Comparison of ENCODE assay signal across 15 cellular contexts in the genomic region with DNA sequence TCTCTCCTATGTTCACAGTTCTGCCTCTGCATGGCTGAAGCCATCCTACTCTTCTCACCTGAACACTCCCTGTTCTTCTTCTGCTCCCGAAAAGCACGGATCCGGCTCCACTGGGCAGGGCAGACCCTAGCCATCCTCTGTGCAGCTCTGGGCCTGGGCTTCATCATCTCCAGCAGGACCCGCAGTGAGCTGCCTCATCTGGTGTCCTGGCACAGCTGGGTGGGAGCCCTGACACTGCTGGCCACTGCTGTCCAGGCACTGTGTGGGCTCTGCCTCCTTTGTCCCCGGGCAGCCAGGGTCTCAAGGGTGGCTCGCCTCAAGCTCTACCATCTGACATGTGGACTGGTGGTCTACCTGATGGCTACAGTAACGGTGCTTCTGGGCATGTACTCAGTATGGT. TPM values are rescaled to one million over a fixed set of nuclear protein-coding genes. Genes with fewer than 3 reads are reported as not detected.
DNase-seq lines count a peak whose midpoint lies in the region; ATAC-seq and TF ChIP-seq lines count a peak whose summit lies in the region.
"Had no signal": no experiment of that assay in that cellular context is flagged by ENCODE, and none has a peak within 500 bp of the region (broad histone marks: within the 10 kb centered on the region; RNA-seq: fewer than 3 reads in every experiment).

No MANE protein-coding gene starts in this region.

- peak overlapping the region; percentile 85 for H3K27ac Mint-ChIP-seq in CD8-positive, alpha-beta T cell
- no peak overlapping the region for H3K27ac Mint-ChIP-seq in activated T-helper 2 cell treated with anti-CD3 and anti-CD28 coated beads, Interferon-gamma antibody, Interleukin-2, Interleukin-4, amounts not matched to agents 10 μg/mL and 5 μg/mL and 100 μg/mL, durations not matched to agents 14 hours and 24 hours and 36 hours
- peak overlapping the region in 1 of 6 donors; percentile 23 for H3K27ac Mint-ChIP-seq in naive B cell

- H3K9ac ChIP-seq in BLaER1 (peak overlapping the region; percentile 77; the same call in 1 of the 2 replicates), GM23248 (no peak overlapping the region)

- H3K4me3 ChIP-seq in BLaER1 (no peak overlapping the region), GM23248 (no peak overlapping the region)
- no peak overlapping the region for H3K4me3 ChIP-seq in CD8-positive, alpha-beta T cell (ENCODE audit: low read depth, low read length)

- H3K4me2 ChIP-seq in BLaER1 (peak overlapping the region; percentile 94; the same call in 1 of the 2 replicates), GM23248 (ENCODE audit: unreplicated experiment) (no peak overlapping the region)

- H2AFZ ChIP-seq in GM23248 = no peak overlapping the region

- CTCF ChIA-PET in CD8-positive, alpha-beta T cell (lab: Charles Lee) = interaction anchor here (1.0 to 43.6 kb wide), 6 partner anchors 6 to 97 kb away, joined by 3 to 1903 read pairs (median 344); partner anchors contain the start of genes AMIGO1, ATXN7L2, CYB561D1 and GNAI3

- H3K9me3 ChIP-seq in BLaER1 = no peaks in the 10 kb centered on the region
- H3K9me3 ChIP-seq in CD8-positive, alpha-beta T cell (ENCODE audit: low read length) = no peaks in the 10 kb centered on the region
- no peaks in the 10 kb centered on the region for H3K9me3 ChIP-seq in GM23248 (ENCODE audit: low read depth)
- H3K9me3 ChIP-seq: BE2C, gastroesophageal sphincter had no signal

- H3K27me3 ChIP-seq in BLaER1 (no peaks in the 10 kb centered on the region), GM23248 (replicated peaks; ENCODE audit: insufficient read depth) (no peaks in the 10 kb centered on the region)
- no peaks in the 10 kb centered on the region for H3K27me3 ChIP-seq in CD8-positive, alpha-beta T cell (ENCODE audit: insufficient read depth, low read length)
- H3K27me3 ChIP-seq: BE2C, gastroesophageal sphincter had no signal

- intact Hi-C loops in CD8-positive, alpha-beta T cell (cut with DNase I, micrococcal nuclease) = loop anchor here in 1 of 2 experiments (2.0 kb wide), 1 partner anchor 843 kb away; the partner anchor contains the start of gene RBM15
- intact Hi-C loops in activated T-helper 2 cell treated with anti-CD3 and anti-CD28 coated beads, Interferon-gamma antibody, Interleukin-2, Interleukin-4, amounts not matched to agents 10 μg/mL and 5 μg/mL and 100 μg/mL, durations not matched to agents 14 hours and 24 hours and 36 hours (cut with micrococcal nuclease) = no loop called here

- no peak for TF ChIP-seq CTCF in CD8-positive, alpha-beta T cell (IDR thresholded peaks at IDR 0.05)

- DNase-seq in CD8-positive, alpha-beta T cell = no peak
- no peak for DNase-seq in activated T-helper 2 cell treated with anti-CD3 and anti-CD28 coated beads, Interferon-gamma antibody, Interleukin-2, Interleukin-4, amounts not matched to agents 10 μg/mL and 5 μg/mL and 100 μg/mL, durations not matched to agents 14 hours and 24 hours and 36 hours (ENCODE audit: low spot score)
- DNase-seq in naive B cell = no peak
- no peak for DNase-seq in GM23248
- DNase-seq: activated effector memory CD4-positive, alpha-beta T cell treated with anti-CD3 and anti-CD28 coated beads, Interleukin-2, amount 50 U/mL, for 16 hours; BE2C; DMS79; GOT3; MV-4-11; stimulated activated CD4-positive, alpha-beta T cell treated with anti-CD3 and anti-CD28 coated beads, Interleukin-4, amount 100 ng/mL, for 1 hour had no signal

- POLR2A ChIA-PET in CD8-positive, alpha-beta T cell (lab: Charles Lee) = interaction anchor here (0.5 to 12.9 kb wide), 3 partner anchors 12 to 90 kb away, joined by 6 to 132 read pairs (median 59); partner anchors contain the start of gene AMIGO1

- H3K27ac ChIP-seq in BLaER1 (no peak overlapping the region), GM23248 (no peak overlapping the region)
- no peak overlapping the region for H3K27ac ChIP-seq in CD8-positive, alpha-beta T cell (ENCODE audit: low read depth, low read length)
- H3K27ac ChIP-seq: gastroesophageal sphincter had no signal

- no peaks in the 10 kb centered on the region for H3K9me2 ChIP-seq in GM23248 (ENCODE audit: insufficient read depth)

- in situ Hi-C loops in GM23248 (cut with MboI) = no loop called here

- 84 to 87% methylated on average over 7 of the region's 7 CpGs for WGBS in GM23248 (ENCODE audit: low coverage in 1 of 2, low lambda C conversion rate in 2 of 2, missing lambda C conversion rate in 2 of 2), 2 experiments

- peaks cover 7% of the 10 kb centered on the region; the same call in 1 of the 2 replicates for H3F3A ChIP-seq in GM23248 (ENCODE audit: insufficient read depth)

- H4K20me1 ChIP-seq in BLaER1 = peaks cover 40% of the 10 kb centered on the region
- H4K20me1 ChIP-seq in GM23248 (ENCODE audit: insufficient read depth) = no peaks in the 10 kb centered on the region

- no peak for ATAC-seq in CD8-positive, alpha-beta T cell
- ATAC-seq in naive B cell (ENCODE audit: low read depth in 2 of 2) = no peak
- ATAC-seq in GM21737 (IDR thresholded peaks at IDR 0.05; ENCODE audit: unreplicated experiment) = no peak
- no peak for ATAC-seq in HG02759 (IDR thresholded peaks at IDR 0.05; ENCODE audit: unreplicated experiment)
- ATAC-seq: gastroesophageal sphincter, sciatic nerve had no signal

- H3K36me3 ChIP-seq in BLaER1 (peaks cover 64% of the 10 kb centered on the region), GM23248 (ENCODE audit: low read depth) (0 out of 2 replicates have a peak, but pooled peaks cover 5% of the 10 kb centered on the region)
- peaks cover 20% of the 10 kb centered on the region for H3K36me3 ChIP-seq in CD8-positive, alpha-beta T cell (ENCODE audit: insufficient read depth, low read length)

- peaks cover 29% of the 10 kb centered on the region for H3K79me2 ChIP-seq in GM23248 (ENCODE audit: insufficient read depth)

- H3K4me3 Mint-ChIP-seq in CD8-positive, alpha-beta T cell = peak overlapping the region; percentile 95
- peak overlapping the region; percentile 94 for H3K4me3 Mint-ChIP-seq in activated T-helper 2 cell treated with anti-CD3 and anti-CD28 coated beads, Interferon-gamma antibody, Interleukin-2, Interleukin-4, amounts not matched to agents 10 μg/mL and 5 μg/mL and 100 μg/mL, durations not matched to agents 14 hours and 24 hours and 36 hours (ENCODE audit: low read depth)
- peak overlapping the region in 7 of 8 donors; percentile 59 to 98 (median 97) for H3K4me3 Mint-ChIP-seq in naive B cell

- no peaks in the 10 kb centered on the region for H3K9me3 Mint-ChIP-seq in CD8-positive, alpha-beta T cell
- no peaks in the 10 kb centered on the region for H3K9me3 Mint-ChIP-seq in activated T-helper 2 cell treated with anti-CD3 and anti-CD28 coated beads, Interferon-gamma antibody, Interleukin-2, Interleukin-4, amounts not matched to agents 10 μg/mL and 5 μg/mL and 100 μg/mL, durations not matched to agents 14 hours and 24 hours and 36 hours
- no peaks in the 10 kb centered on the region for H3K9me3 Mint-ChIP-seq in naive B cell

- H3K27me3 Mint-ChIP-seq in CD8-positive, alpha-beta T cell (ENCODE audit: low read depth) = no peaks in the 10 kb centered on the region
- H3K27me3 Mint-ChIP-seq in activated T-helper 2 cell treated with anti-CD3 and anti-CD28 coated beads, Interferon-gamma antibody, Interleukin-2, Interleukin-4, amounts not matched to agents 10 μg/mL and 5 μg/mL and 100 μg/mL, durations not matched to agents 14 hours and 24 hours and 36 hours (ENCODE audit: low read depth) = no peaks in the 10 kb centered on the region
- H3K27me3 Mint-ChIP-seq in naive B cell = no peaks in the 10 kb centered on the region

- peaks cover 69% of the 10 kb centered on the region for H3K4me1 ChIP-seq in BLaER1
- peaks cover 67% of the 10 kb centered on the region for H3K4me1 ChIP-seq in CD8-positive, alpha-beta T cell (ENCODE audit: insufficient read depth, low read length)
- peaks cover 15% of the 10 kb centered on the region for H3K4me1 ChIP-seq in GM23248 (ENCODE audit: insufficient read depth)
- H3K4me1 ChIP-seq: BE2C had no signal

- peaks cover 44% of the 10 kb centered on the region for H3K36me3 Mint-ChIP-seq in CD8-positive, alpha-beta T cell
- peaks cover 46% of the 10 kb centered on the region for H3K36me3 Mint-ChIP-seq in activated T-helper 2 cell treated with anti-CD3 and anti-CD28 coated beads, Interferon-gamma antibody, Interleukin-2, Interleukin-4, amounts not matched to agents 10 μg/mL and 5 μg/mL and 100 μg/mL, durations not matched to agents 14 hours and 24 hours and 36 hours (ENCODE audit: low read depth)
- H3K36me3 Mint-ChIP-seq in naive B cell = peaks cover 5 to 7% of the 10 kb centered on the region in 2 donors

- H3K4me1 Mint-ChIP-seq in CD8-positive, alpha-beta T cell (ENCODE audit: low read depth) = peaks cover 63% of the 10 kb centered on the region
- peaks cover 33% of the 10 kb centered on the region for H3K4me1 Mint-ChIP-seq in activated T-helper 2 cell treated with anti-CD3 and anti-CD28 coated beads, Interferon-gamma antibody, Interleukin-2, Interleukin-4, amounts not matched to agents 10 μg/mL and 5 μg/mL and 100 μg/mL, durations not matched to agents 14 hours and 24 hours and 36 hours (ENCODE audit: low read depth)
- H3K4me1 Mint-ChIP-seq in naive B cell = peaks cover 27 to 56% (median 49%) of the 10 kb centered on the region in 3 donors

RNA-seq across cellular contexts. Expression of gene CYB561D1, which starts 1.8 kb away (rescaled TPM):
- total RNA-seq in CD8-positive, alpha-beta T cell = 10 to 100 TPM; 10.2 to 12.3 TPM
- 11.1 and 13.6 TPM in 2 replicates for total RNA-seq in activated T-helper 2 cell treated with anti-CD3 and anti-CD28 coated beads, Interferon-gamma antibody, Interleukin-2, Interleukin-4, amounts not matched to agents 10 μg/mL and 5 μg/mL and 100 μg/mL, durations not matched to agents 14 hours and 24 hours and 36 hours
- 10 to 100 TPM in 5 of 6 donors, 1 to 10 TPM in 1; 9.3 to 13.2 (median 10.8) TPM for polyA plus RNA-seq in naive B cell (ENCODE audit: low read depth in 6 of 6)
- total RNA-seq in GM23248 (2014; rRNA removed; shearing (Covaris generic)) = 9.5 and 9.6 TPM in 2 replicates
- polyA plus RNA-seq in GM23248 (2016; fragmentation: Nextera tagmentation; extraction: Ambion mirVana) = 5.5 and 5.9 TPM in 2 replicates

RNA-seq across cellular contexts. Expression of gene ATXN7L2, which starts 12.0 kb away (rescaled TPM):
- total RNA-seq in CD8-positive, alpha-beta T cell = 10 to 100 TPM; 16.8 to 19.4 TPM
- 11.9 and 12.9 TPM in 2 replicates for total RNA-seq in activated T-helper 2 cell treated with anti-CD3 and anti-CD28 coated beads, Interferon-gamma antibody, Interleukin-2, Interleukin-4, amounts not matched to agents 10 μg/mL and 5 μg/mL and 100 μg/mL, durations not matched to agents 14 hours and 24 hours and 36 hours
- polyA plus RNA-seq in naive B cell (ENCODE audit: low read depth in 6 of 6) (1 to 10 TPM; 3.0 to 9.2 (median 5.2) TPM), GM23248 (2016; fragmentation: Nextera tagmentation; extraction: Ambion mirVana) (3.0 and 3.3 TPM in 2 replicates)
- 2.1 and 5.3 TPM in 2 replicates for total RNA-seq in GM23248 (2014; rRNA removed; shearing (Covaris generic))

RNA-seq across cellular contexts. Expression of gene AMIGO1, which starts 13.8 kb away (rescaled TPM):
- 1 to 10 TPM; 8.6 to 9.6 TPM for total RNA-seq in CD8-positive, alpha-beta T cell
- total RNA-seq in activated T-helper 2 cell treated with anti-CD3 and anti-CD28 coated beads, Interferon-gamma antibody, Interleukin-2, Interleukin-4, amounts not matched to agents 10 μg/mL and 5 μg/mL and 100 μg/mL, durations not matched to agents 14 hours and 24 hours and 36 hours = 0.66 and 0.92 TPM in 2 replicates
- polyA plus RNA-seq in naive B cell (ENCODE audit: low read depth in 6 of 6) (1 to 10 TPM in 3 of 6 donors, under 1 TPM in 2, not detected in 1; 0.37 to 1.8 (median 1.0) TPM), GM23248 (2016; fragmentation: Nextera tagmentation; extraction: Ambion mirVana) (1.3 and 1.7 TPM in 2 replicates)
- total RNA-seq in GM23248 (2014; rRNA removed; shearing (Covaris generic)) = 2.7 and 2.8 TPM in 2 replicates

RNA-seq across cellular contexts. Expression of gene SYPL2, which starts 29.4 kb away (rescaled TPM):
- not detected for total RNA-seq in CD8-positive, alpha-beta T cell
- 0.11 TPM in 1 of 2 replicates, not detected in the other for total RNA-seq in activated T-helper 2 cell treated with anti-CD3 and anti-CD28 coated beads, Interferon-gamma antibody, Interleukin-2, Interleukin-4, amounts not matched to agents 10 μg/mL and 5 μg/mL and 100 μg/mL, durations not matched to agents 14 hours and 24 hours and 36 hours
- polyA plus RNA-seq in naive B cell (ENCODE audit: low read depth in 6 of 6) (not detected), GM23248 (2016; fragmentation: Nextera tagmentation; extraction: Ambion mirVana) (0.38 and 0.60 TPM in 2 replicates)
- total RNA-seq in GM23248 (2014; rRNA removed; shearing (Covaris generic)) = 0.11 and 0.13 TPM in 2 replicates

RNA-seq across cellular contexts. Expression of gene GPR61, which starts 43.9 kb away (rescaled TPM):
- total RNA-seq in CD8-positive, alpha-beta T cell = under 1 TPM; 0.43 to 0.86 TPM
- total RNA-seq in activated T-helper 2 cell treated with anti-CD3 and anti-CD28 coated beads, Interferon-gamma antibody, Interleukin-2, Interleukin-4, amounts not matched to agents 10 μg/mL and 5 μg/mL and 100 μg/mL, durations not matched to agents 14 hours and 24 hours and 36 hours = 0.43 TPM in 1 of 2 replicates, not detected in the other
- polyA plus RNA-seq in naive B cell (ENCODE audit: low read depth in 6 of 6) (under 1 TPM in 1 of 6 donors, not detected in 5; 0.09 TPM), GM23248 (2016; fragmentation: Nextera tagmentation; extraction: Ambion mirVana) (not detected in 2 replicates)
- not detected in 2 replicates for total RNA-seq in GM23248 (2014; rRNA removed; shearing (Covaris generic))
- total RNA-seq: gastroesophageal sphincter, sciatic nerve had no signal
